In genomic region chr19:7287716-7288115, GRCh38 we compare ENCODE assay signal across 3 cellular contexts.
TF ChIP-seq lines count a peak whose summit lies in the region.

No MANE protein-coding gene starts in this region.

TF ChIP-seq in HEK293, 187 proteins besides CTCF, POLR2A, EP300 and RAD21 (continued from another document):
- TF ChIP-seq HOXD13 (CRISPR knock-in tag; IDR thresholded peaks at IDR 0.05; ENCODE audit: borderline replicate concordance) (peak; percentile 35; the same call in 1 of the 2 replicates), ZNF223 (tag by site-specific recombination; IDR thresholded peaks at IDR 0.05) (no peak)

TF ChIP-seq in GM12878, 131 proteins besides CTCF, POLR2A, EP300 and RAD21 (continued from another document):
- TF ChIP-seq ELK1 (IDR thresholded peaks at IDR 0.05; ENCODE audit: low read depth, low read length), result no peak
- no peak for TF ChIP-seq E2F8 (IDR thresholded peaks at IDR 0.05; ENCODE audit: low read depth, partially characterized antibody)
- peak; percentile 37; the same call in 1 of the 2 replicates for TF ChIP-seq NR2F1 (conservative IDR thresholded peaks at IDR 0.05)

TF ChIP-seq in liver, 16 proteins besides CTCF, POLR2A, EP300 and RAD21:
- TF ChIP-seq REST (IDR thresholded peaks at IDR 0.05) (peak; percentile 14), JUND (IDR thresholded peaks at IDR 0.05) (peak in 1 of 2 donors; percentile 23), NR2F2 (IDR thresholded peaks at IDR 0.05) (peak; percentile 46), TAF1 (conservative IDR thresholded peaks at IDR 0.05) (no peak), RXRA (IDR thresholded peaks at IDR 0.05) (peak in 1 of 2 donors; percentile 40), FOXA1 (IDR thresholded peaks at IDR 0.05) (no peak), MAX (IDR thresholded peaks at IDR 0.05) (peak; percentile 19), GABPA (IDR thresholded peaks at IDR 0.05 in 1 of 2, conservative IDR thresholded peaks at IDR 0.05 in 1 of 2) (no peak), SP1 (IDR thresholded peaks at IDR 0.05) (no peak), YY1 (IDR thresholded peaks at IDR 0.05) (peak; percentile 20), HNF4A (conservative IDR thresholded peaks at IDR 0.05) (peak; percentile 33 to 65)
